1 cellular context compared by ENCODE assay signal in the genomic region with DNA sequence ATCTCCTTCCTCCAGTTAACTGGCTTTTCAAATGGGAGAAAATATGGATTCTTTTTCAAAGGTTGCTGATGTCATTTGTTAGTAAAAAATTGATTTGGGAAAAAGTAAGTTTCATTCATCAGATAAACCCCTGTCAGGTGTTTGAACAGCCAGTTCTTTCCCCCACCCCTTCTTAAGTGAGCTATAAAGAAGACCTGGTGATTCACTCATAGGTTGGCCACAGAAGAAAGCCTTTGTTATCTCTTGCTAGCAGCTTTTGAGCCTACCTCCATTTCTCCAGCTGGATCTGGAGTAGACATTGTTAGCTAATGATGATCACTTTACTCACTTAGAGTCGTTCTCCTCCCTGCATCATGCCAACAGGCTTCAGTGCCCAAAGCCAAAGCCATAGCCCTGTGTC.
TF ChIP-seq lines count a peak whose summit lies in the region.

No MANE protein-coding gene starts in this region.

TF ChIP-seq in H1, 55 proteins besides CTCF, POLR2A, EP300 and RAD21 (continued from another document):
- TF ChIP-seq CTBP2 (IDR thresholded peaks at IDR 0.05; ENCODE audit: borderline replicate concordance, insufficient read depth, insufficient read length, low read length) (no peak), SP1 (IDR thresholded peaks at IDR 0.05; ENCODE audit: low read depth, low read length) (no peak), SIX5 (IDR thresholded peaks at IDR 0.05; ENCODE audit: low read depth, low read length) (no peak), CHD1 (IDR thresholded peaks at IDR 0.05; ENCODE audit: low read depth, low read length) (no peak), KDM5A (IDR thresholded peaks at IDR 0.05; ENCODE audit: low read length) (no peak), ATF2 (IDR thresholded peaks at IDR 0.05; ENCODE audit: low read length) (no peak)
